Comparison of ENCODE assay signal across 20 cellular contexts in the genomic region with DNA sequence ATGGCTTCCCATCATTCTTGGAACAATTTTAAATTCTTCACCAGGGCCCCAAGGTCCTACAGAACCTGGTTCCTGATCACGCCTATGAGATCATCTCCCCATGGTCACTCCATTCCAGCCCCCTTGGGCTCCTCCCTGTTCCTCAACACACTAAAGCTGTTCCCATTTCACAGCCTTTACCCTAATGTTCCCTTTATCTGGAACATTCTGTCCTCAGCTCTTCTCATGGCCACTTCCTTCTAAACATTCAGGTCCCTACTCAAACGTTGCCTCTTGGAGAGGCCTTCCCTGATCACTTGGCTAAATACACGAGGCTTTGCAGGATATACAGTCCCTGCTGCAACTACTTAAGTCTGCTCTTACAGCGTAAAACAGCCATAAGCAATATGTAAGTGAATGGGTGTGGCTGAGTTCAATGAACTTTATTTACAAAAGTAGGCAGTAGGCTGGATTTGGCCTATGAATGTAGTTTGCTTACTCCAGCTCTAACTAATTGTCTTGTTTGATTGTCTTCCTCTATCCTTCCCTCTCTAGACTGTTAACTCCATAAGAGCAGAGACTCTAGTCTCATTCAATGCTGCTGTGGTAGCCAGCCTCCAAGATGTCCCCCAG. TPM values are rescaled to one million over a fixed set of nuclear protein-coding genes. Genes with fewer than 3 reads are reported as not detected.
A peak's percentile ranks its signal among the peaks of the same experiment; 100 is the strongest.
DNase-seq lines count a peak whose midpoint lies in the region; FAIRE-seq and TF ChIP-seq lines count a peak whose summit lies in the region.
"Had no signal": no experiment of that assay in that cellular context is flagged by ENCODE, and none has a peak within 500 bp of the region (broad histone marks: within the 10 kb centered on the region; RNA-seq: fewer than 3 reads in every experiment).

No MANE protein-coding gene starts in this region.

- H3K4me1 Mint-ChIP-seq in Calu3 (ENCODE audit: low read depth, unreplicated experiment): no peaks in the 10 kb centered on the region

- TF ChIP-seq CTCF in colonic mucosa (IDR thresholded peaks at IDR 0.05) (no peak), liver (IDR thresholded peaks at IDR 0.05; ENCODE audit: low read depth, low read length, missing input control) (no peak), Calu3 (IDR thresholded peaks at IDR 0.05; ENCODE audit: unreplicated experiment) (no peak)

- no peak overlapping the region for H3K4me3 Mint-ChIP-seq in Calu3 (ENCODE audit: low read depth, unreplicated experiment)
- H3K4me3 Mint-ChIP-seq: B cell; CD4-positive, alpha-beta T cell; H9 had no signal

- H3K27me3 Mint-ChIP-seq in Calu3 (ENCODE audit: unreplicated experiment): peaks cover 38% of the 10 kb centered on the region
- H3K27me3 Mint-ChIP-seq: CD4-positive, alpha-beta T cell had no signal

- DNase-seq in HTR-8/SVneo (ENCODE audit: insufficient read length, low spot score): no peak
- DNase-seq in colonic mucosa: no peak
- DNase-seq in small intestine: peak; percentile 94
- no peak for DNase-seq in Calu3
- no peak for DNase-seq in dermis blood vessel endothelial cell
- DNase-seq in ureter (ENCODE audit: low spot score): no peak
- no peak for DNase-seq in NCI-H187 treated with DMSO at 0.1 percent for 48 hours (lab: John Stamatoyannopoulos, UW)
- DNase-seq: C1 segment of cervical spinal cord; CD4-positive, alpha-beta T cell; DMS153; DMS79 treated with DMSO at 0.1 percent for 48 hours; EL; GOT3; H9 had no signal

- no peaks in the 10 kb centered on the region for H3K36me3 Mint-ChIP-seq in Calu3 (ENCODE audit: insufficient read depth, unreplicated experiment)

- no peak overlapping the region for H3K4me3 ChIP-seq in colonic mucosa
- no peak overlapping the region for H3K4me3 ChIP-seq in liver (ENCODE audit: low read depth in 1 of 3, low read length in 3 of 3)
- no peak overlapping the region for H3K4me3 ChIP-seq in small intestine (ENCODE audit: low read depth in 1 of 2, low read length in 2 of 2)

- no peak overlapping the region for H3K27ac Mint-ChIP-seq in Calu3 (ENCODE audit: unreplicated experiment)
- H3K27ac Mint-ChIP-seq: B cell; CD4-positive, alpha-beta T cell; H9 had no signal

- FAIRE-seq in HTR-8/SVneo (lab: Jason Lieb, UNC) (peak; percentile 26), small intestine (lab: Jason Lieb, UNC) (no peak)
- FAIRE-seq: A204.1, D721Med, G401.6, GM12892 had no signal

- peak overlapping the region in 1 of 2 donors; percentile 1 for H3K9ac ChIP-seq in colonic mucosa (ENCODE audit: low read depth in 2 of 2, low read length in 2 of 2)
- H3K9ac ChIP-seq in liver (ENCODE audit: low read depth in 1 of 2, low read length in 2 of 2): no peak overlapping the region

- intact Hi-C loops in colonic mucosa (cut with DNase I): no loop called here
- intact Hi-C loops in Calu3 (cut with micrococcal nuclease; ENCODE audit: unreplicated experiment): no loop called here

- CTCF ChIA-PET in Calu3 (lab: Charles Lee): interaction anchor here (0.5 kb wide), 1 partner anchor 832 kb away, joined by 3 read pairs; no protein-coding TSS in a partner anchor

- no peaks in the 10 kb centered on the region for H3K9me3 Mint-ChIP-seq in Calu3 (ENCODE audit: low read depth, unreplicated experiment)
- H3K9me3 Mint-ChIP-seq: CD4-positive, alpha-beta T cell; H9 had no signal

- peaks cover 14% of the 10 kb centered on the region for H3K4me1 ChIP-seq in colonic mucosa
- peaks cover 4 to 26% (median 18%) of the 10 kb centered on the region in 4 donors for H3K4me1 ChIP-seq in liver (ENCODE audit: control insufficient read depth in 4 of 4, insufficient read depth in 4 of 4, low read length in 3 of 4)
- no peaks in the 10 kb centered on the region for H3K4me1 ChIP-seq in small intestine (ENCODE audit: control insufficient read depth in 2 of 2, insufficient read depth in 1 of 2, low read depth in 1 of 2, low read length in 1 of 2)

- no peaks in the 10 kb centered on the region for H3K36me3 ChIP-seq in colonic mucosa
- H3K36me3 ChIP-seq in liver (ENCODE audit: control insufficient read depth in 4 of 4, insufficient read depth in 3 of 4, low read depth in 1 of 4, low read length in 3 of 4): no peaks in the 10 kb centered on the region
- H3K36me3 ChIP-seq in small intestine (ENCODE audit: control insufficient read depth in 2 of 2, insufficient read depth in 2 of 2, low read length in 2 of 2): no peaks in the 10 kb centered on the region

- BruUV-seq in Calu3 (replicated peaks; lab: Mats Ljungman, UMichigan): no TSS peak

- TF ChIP-seq RAD21 in liver (IDR thresholded peaks at IDR 0.05): no peak

- H3K9me3 ChIP-seq in colonic mucosa (no peaks in the 10 kb centered on the region), liver (ENCODE audit: control insufficient read depth in 4 of 4, low read length in 3 of 4) (no peaks in the 10 kb centered on the region), small intestine (ENCODE audit: control insufficient read depth, low read depth) (no peaks in the 10 kb centered on the region)

- H3K27me3 ChIP-seq in colonic mucosa: no peaks in the 10 kb centered on the region
- no peaks in the 10 kb centered on the region for H3K27me3 ChIP-seq in liver (ENCODE audit: control insufficient read depth in 4 of 4, insufficient read depth in 4 of 4, low read length in 3 of 4)
- H3K27me3 ChIP-seq in small intestine (ENCODE audit: control insufficient read depth in 2 of 2, insufficient read depth in 2 of 2, low read length in 2 of 2): no peaks in the 10 kb centered on the region

- WGBS in liver: 71% methylated on average over 4 of the region's 4 CpGs
- 24 to 45% (median 37%) methylated on average over 4 of the region's 4 CpGs for WGBS in small intestine, 3 donors

- H3K27ac ChIP-seq in colonic mucosa: peak overlapping the region; percentile 86
- H3K27ac ChIP-seq in liver (ENCODE audit: low read depth in 1 of 2, low read length in 2 of 2): peak overlapping the region; percentile 23 to 25
- peak overlapping the region; percentile 76 to 91 for H3K27ac ChIP-seq in small intestine (ENCODE audit: low read depth in 1 of 2, low read length in 1 of 2)

TF ChIP-seq in liver, 16 proteins besides CTCF, POLR2A, EP300 and RAD21:
- TF ChIP-seq RXRA (IDR thresholded peaks at IDR 0.05): peak in 1 of 2 donors; percentile 10
- TF ChIP-seq FOXA1 (IDR thresholded peaks at IDR 0.05): no peak
TF ChIP-seq in liver: peak in this region for 1.

RNA-seq across cellular contexts. Expression of a gene that starts 29.5 kb away (rescaled TPM):
- 10 to 100 TPM in 1 of 2 donors, 1 to 10 TPM in 1; 8.4 to 11.6 TPM for total RNA-seq in colonic mucosa
- total RNA-seq in liver: 10 to 100 TPM; 17.3 to 39.7 TPM
- polyA plus RNA-seq in liver: 10 to 100 TPM; 11.6 to 17.9 TPM
- polyA plus RNA-seq in small intestine: 1 to 10 TPM; 1.8 to 4.7 (median 2.4) TPM
- total RNA-seq in Calu3 (2022): 39.9 and 42.2 TPM in 2 replicates
- 3.4 and 6.3 TPM in 2 replicates for total RNA-seq in dermis blood vessel endothelial cell
- total RNA-seq in ureter: 25.5 TPM

Comparison
In these comparisons a context has a peak if more than half of its experiments do, and no peak if none do; other contexts are left out.
1. H3K27ac ChIP-seq: peak in every context shown above with its lines; median percentile 86 in colonic mucosa; 84 in small intestine; 24 in liver.